1 cellular context compared by ENCODE assay signal in genomic region chr2:218311908-218312756, GRCh38.
TF ChIP-seq lines count a peak whose summit lies in the region.

No MANE protein-coding gene starts in this region.

TF ChIP-seq in endothelial cell of umbilical vein, 7 proteins besides CTCF, POLR2A, EP300 and RAD21:
- TF ChIP-seq FOS (IDR thresholded peaks at IDR 0.05; ENCODE audit: borderline replicate concordance, insufficient read depth, low read length) (no peak), MAX (IDR thresholded peaks at IDR 0.05; ENCODE audit: insufficient read depth, insufficient read length) (no peak), GATA2 (IDR thresholded peaks at IDR 0.05; ENCODE audit: insufficient read depth, insufficient read length, low read depth, low read length) (no peak), POLR2AphosphoS5 (IDR thresholded peaks at IDR 0.05; ENCODE audit: insufficient read depth, low read depth, low read length) (no peak), JUN (IDR thresholded peaks at IDR 0.05; ENCODE audit: borderline replicate concordance, insufficient read depth, insufficient read length, low read depth) (no peak), MYC (IDR thresholded peaks at IDR 0.05; ENCODE audit: low read depth, low read length) (no peak), EZH2 (IDR thresholded peaks at IDR 0.05; ENCODE audit: borderline replicate concordance, low read depth, low read length, severe bottlenecking) (no peak)
